10 cellular contexts compared by ENCODE assay signal in genomic region chr19:33868821-33869412, GRCh38.
A peak's percentile ranks its signal among the peaks of the same experiment; 100 is the strongest.
DNase-seq lines count a peak whose midpoint lies in the region; ATAC-seq, FAIRE-seq and TF ChIP-seq lines count a peak whose summit lies in the region.
"Had no signal": no experiment of that assay in that cellular context is flagged by ENCODE, and none has a peak within 500 bp of the region (broad histone marks: within the 10 kb centered on the region; RNA-seq: fewer than 3 reads in every experiment).

No MANE protein-coding gene starts in this region.

- no peaks in the 10 kb centered on the region for H3K79me2 ChIP-seq in mammary epithelial cell (ENCODE audit: insufficient read depth, low read length)

- H3K9me3 ChIP-seq in mammary epithelial cell (replicated peaks; ENCODE audit: insufficient read depth, low read length): no peaks in the 10 kb centered on the region
- no peaks in the 10 kb centered on the region for H3K9me3 ChIP-seq in kidney (ENCODE audit: control insufficient read depth in 1 of 2, low read length in 2 of 2)

- H3K27me3 ChIP-seq in mammary epithelial cell (ENCODE audit: insufficient read depth, low read length): no peaks in the 10 kb centered on the region

- no peaks in the 10 kb centered on the region for H4K20me1 ChIP-seq in mammary epithelial cell (ENCODE audit: insufficient read depth, low read length)

- no peaks in the 10 kb centered on the region for H3K36me3 ChIP-seq in mammary epithelial cell (ENCODE audit: insufficient read depth, low read length)
- H3K36me3 ChIP-seq in kidney (ENCODE audit: control insufficient read depth in 1 of 2, insufficient read depth in 2 of 2, low read length in 2 of 2): no peaks in the 10 kb centered on the region

- BruUV-seq in mammary epithelial cell (replicated peaks; lab: Mats Ljungman, UMichigan): no TSS peak

- DNase-seq in HPDE6-E6E7 (ENCODE audit: extremely low spot score) (peak; percentile 20), mammary epithelial cell (peak; percentile 50), kidney (peak; percentile 87), COR-L47 (lab: John Stamatoyannopoulos, UW) (no peak)
- DNase-seq: activated CD4-positive, alpha-beta T cell treated with anti-CD3 and anti-CD28 coated beads, Interleukin-2, amount 50 U/mL, for 48 hours had no signal

- peak overlapping the region; percentile 96 for H2AFZ ChIP-seq in mammary epithelial cell (ENCODE audit: low read depth, low read length)

- H3K4me3 ChIP-seq in mammary epithelial cell (replicated peaks in 1 of 3; ENCODE audit: insufficient read depth in 1 of 3, low read depth in 2 of 3, low read length in 3 of 3): no peak overlapping the region
- H3K4me3 ChIP-seq in kidney (ENCODE audit: low read length in 2 of 2): peak overlapping the region; percentile 29 to 33
- peak overlapping the region in 1 of 7 experiments; percentile 18 for H3K4me3 ChIP-seq in skin epidermis

- TF ChIP-seq CTCF in mammary epithelial cell (conservative IDR thresholded peaks at IDR 0.05 in 1 of 2, IDR thresholded peaks at IDR 0.05 in 1 of 2; ENCODE audit: extremely low read depth in 1 of 2, insufficient read depth in 1 of 2, low read depth in 1 of 2, low read length in 2 of 2) (peak in 1 of 2 donors; percentile 47), kidney (IDR thresholded peaks at IDR 0.05; ENCODE audit: borderline replicate concordance, extremely low read depth, insufficient read depth) (no peak)

- dilution Hi-C loops in mammary epithelial cell (cut with HindIII; ENCODE audit: low sequenced_read_pairs): no loop called here

- no peak for ATAC-seq in GM19452 (IDR thresholded peaks at IDR 0.05; ENCODE audit: unreplicated experiment)
- ATAC-seq in HG03469 (IDR thresholded peaks at IDR 0.05; ENCODE audit: unreplicated experiment): no peak
- ATAC-seq in HG03565 (IDR thresholded peaks at IDR 0.05; ENCODE audit: unreplicated experiment): no peak

- H3K27ac ChIP-seq in mammary epithelial cell (ENCODE audit: insufficient read depth, low read depth, low read length) (peak overlapping the region; percentile 2), kidney (ENCODE audit: low read depth in 2 of 2, low read length in 2 of 2) (peak overlapping the region; percentile 54 to 59), skin epidermis (peak overlapping the region in 20 of 21 experiments; percentile 14 to 83 (median 67))

- H3K4me1 ChIP-seq in mammary epithelial cell (ENCODE audit: insufficient read depth, low read length) (peaks cover 23% of the 10 kb centered on the region), kidney (ENCODE audit: control insufficient read depth in 1 of 2, insufficient read depth in 1 of 2, low read depth in 1 of 2, low read length in 2 of 2) (peaks cover 5 to 8% of the 10 kb centered on the region in 2 donors)

- 14% methylated on average over 15 of the region's 21 CpGs for WGBS in mammary epithelial cell (ENCODE audit: low coverage, missing lambda C conversion rate)

- in situ Hi-C loops in mammary epithelial cell (cut with MboI; ENCODE audit: low sequenced_read_pairs in 2 of 2): no loop called here

- FAIRE-seq in kidney (lab: Jason Lieb, UNC): no peak
- FAIRE-seq: GM18507 had no signal

- CTCF ChIA-PET in mammary epithelial cell (lab: Charles Lee; ENCODE audit: low non-redundant PET): no interaction called here

- H3K9ac ChIP-seq in mammary epithelial cell (ENCODE audit: insufficient read depth, low read length) (peak overlapping the region; percentile 30), kidney (ENCODE audit: low read length in 2 of 2) (peak overlapping the region in 1 of 2 donors; percentile 56)

- intact Hi-C loops in mammary epithelial cell (cut with micrococcal nuclease) (loop anchor here (2.0 kb wide), 1 partner anchor 48 kb away; no protein-coding TSS in a partner anchor), kidney (cut with DNase I) (no loop called here)

- H3K4me2 ChIP-seq in mammary epithelial cell (ENCODE audit: insufficient read depth, low read depth, low read length): peak overlapping the region; percentile 59

Comparison
In these comparisons a context has a peak if more than half of its experiments do, and no peak if none do; other contexts are left out.
1. H3K27ac ChIP-seq: peak in every context shown above with its lines; median percentile 67 in skin epidermis; 56 in kidney; 2 in mammary epithelial cell.
2. H3K4me3 ChIP-seq: peak in kidney (2 of 2); none in mammary epithelial cell (0 of 3).